ENCODE assay signal across 10 cellular contexts in genomic region chr1:154767315-154768240, GRCh38.
A peak's percentile ranks its signal among the peaks of the same experiment; 100 is the strongest.
DNase-seq lines count a peak whose midpoint lies in the region; ATAC-seq and TF ChIP-seq lines count a peak whose summit lies in the region.
"Had no signal": no experiment of that assay in that cellular context is flagged by ENCODE, and none has a peak within 500 bp of the region (broad histone marks: within the 10 kb centered on the region; RNA-seq: fewer than 3 reads in every experiment).

No MANE protein-coding gene starts in this region.

- H3K4me1 Mint-ChIP-seq in activated CD4-positive, alpha-beta T cell treated with anti-CD3 and anti-CD28 coated beads, Interleukin-2, amount 10 ng/mL, durations not matched to agents 7 days and 5 days, result no peaks in the 10 kb centered on the region

- no peak for ATAC-seq in GM19023 (IDR thresholded peaks at IDR 0.05; ENCODE audit: unreplicated experiment)

- DNase-seq in activated effector memory CD4-positive, alpha-beta T cell treated with anti-CD3 and anti-CD28 coated beads, Interleukin-2, amount 50 U/mL, for 16 hours, result peak; percentile 41
- DNase-seq in activated effector memory CD4-positive, alpha-beta T cell treated with Interleukin-2 at 50 U/mL for 16 hours, result no peak
- DNase-seq in breast epithelium (ENCODE audit: low spot score in 2 of 2) (peak; percentile 24 to 49), iris pigment epithelial cell (ENCODE audit: low read depth) (peak; percentile 73), ureter (ENCODE audit: low spot score) (peak; percentile 70), inferior parietal cortex (ENCODE audit: extremely low spot score) (no peak)
- no peak for DNase-seq in activated CD4-positive, alpha-beta T cell treated with anti-CD3 and anti-CD28 coated beads, Interleukin-2, amount 10 ng/mL, durations not matched to agents 7 days and 5 days
- DNase-seq: small intestine had no signal

- H3K9me3 Mint-ChIP-seq in activated CD4-positive, alpha-beta T cell treated with anti-CD3 and anti-CD28 coated beads, Interleukin-2, amount 10 ng/mL, durations not matched to agents 7 days and 5 days, result no peaks in the 10 kb centered on the region

- H3K9me3 ChIP-seq in breast epithelium, result no peaks in the 10 kb centered on the region
- H3K9me3 ChIP-seq: ascending aorta had no signal

- peaks cover 12% of the 10 kb centered on the region for H3K27me3 Mint-ChIP-seq in activated CD4-positive, alpha-beta T cell treated with anti-CD3 and anti-CD28 coated beads, Interleukin-2, amount 10 ng/mL, durations not matched to agents 7 days and 5 days

- POLR2A ChIA-PET in activated CD4-positive, alpha-beta T cell treated with anti-CD3 and anti-CD28 coated beads, Interleukin-2, amount 10 ng/mL, durations not matched to agents 7 days and 5 days (lab: Charles Lee), result interaction anchor here (0.6 kb wide), 1 partner anchor 18 kb away, joined by 4 read pairs; no protein-coding TSS in a partner anchor

- CTCF ChIA-PET in activated CD4-positive, alpha-beta T cell treated with anti-CD3 and anti-CD28 coated beads, Interleukin-2, amount 10 ng/mL, durations not matched to agents 7 days and 5 days (lab: Charles Lee), result interaction anchor here (0.5 to 1.0 kb wide), 2 partner anchors 9 to 977 kb away, joined by 3 read pairs; no protein-coding TSS in a partner anchor

- TF ChIP-seq CTCF in breast epithelium (IDR thresholded peaks at IDR 0.05), result no peak

- no peaks in the 10 kb centered on the region for H3K36me3 Mint-ChIP-seq in activated CD4-positive, alpha-beta T cell treated with anti-CD3 and anti-CD28 coated beads, Interleukin-2, amount 10 ng/mL, durations not matched to agents 7 days and 5 days (ENCODE audit: low read depth)

- H3K36me3 ChIP-seq in breast epithelium, result no peaks in the 10 kb centered on the region
- H3K36me3 ChIP-seq: ascending aorta had no signal

- peak overlapping the region in 1 of 2 donors; percentile 54 for H3K27ac ChIP-seq in breast epithelium
- H3K27ac ChIP-seq: ascending aorta had no signal

- TF ChIP-seq POLR2A in breast epithelium (IDR thresholded peaks at IDR 0.05), result no peak

- H3K27me3 ChIP-seq in breast epithelium, result no peaks in the 10 kb centered on the region
- H3K27me3 ChIP-seq: ascending aorta had no signal

- intact Hi-C loops in breast epithelium (cut with DNase I; ENCODE audit: low total_unique reads), result no loop called here

- no peaks in the 10 kb centered on the region for H3K4me1 ChIP-seq in breast epithelium
- H3K4me1 ChIP-seq: ascending aorta had no signal

- no peak overlapping the region for H3K27ac Mint-ChIP-seq in activated CD4-positive, alpha-beta T cell treated with anti-CD3 and anti-CD28 coated beads, Interleukin-2, amount 10 ng/mL, durations not matched to agents 7 days and 5 days

- H3K4me3 Mint-ChIP-seq in activated CD4-positive, alpha-beta T cell treated with anti-CD3 and anti-CD28 coated beads, Interleukin-2, amount 10 ng/mL, durations not matched to agents 7 days and 5 days, result no peak overlapping the region

- no peak overlapping the region for H3K4me3 ChIP-seq in breast epithelium
- H3K4me3 ChIP-seq: ascending aorta had no signal

Comparison
In these comparisons a context has a peak if more than half of its experiments do, and no peak if none do; other contexts are left out.
1. DNase-seq: peak in activated effector memory CD4-positive, alpha-beta T cell treated with anti-CD3 and anti-CD28 coated beads, Interleukin-2, amount 50 U/mL, for 16 hours (single experiment), breast epithelium (2 of 2), iris pigment epithelial cell (single experiment) and ureter (single experiment); none in activated effector memory CD4-positive, alpha-beta T cell treated with Interleukin-2 at 50 U/mL for 16 hours (single experiment), activated CD4-positive, alpha-beta T cell treated with anti-CD3 and anti-CD28 coated beads, Interleukin-2, amount 10 ng/mL, durations not matched to agents 7 days and 5 days (single experiment) and inferior parietal cortex (single experiment).